ENCODE assay signal across 8 cellular contexts in genomic region chr1:229227298-229227919, GRCh38.
DNase-seq lines count a peak whose midpoint lies in the region; ATAC-seq lines count a peak whose summit lies in the region.

No MANE protein-coding gene starts in this region.

- ATAC-seq in HG03521 (IDR thresholded peaks at IDR 0.05; ENCODE audit: unreplicated experiment) = no peak

- peak; percentile 52 for DNase-seq in COR-L47 (lab: John Stamatoyannopoulos, UW)
- peak; percentile 81 for DNase-seq in HuH-7.5 (ENCODE audit: low spot score)
- peak; percentile 48 for DNase-seq in NK-92 treated with Interleukin-12 subunit alpha and Interleukin-12 subunit beta, amount 100 ng/mL, for 24 hours (lab: John Stamatoyannopoulos, UW)
- DNase-seq in activated CD8-positive, alpha-beta memory T cell treated with anti-CD3 and anti-CD28 coated beads for 4 hours (ENCODE audit: low read depth in 2 of 2) = peak; percentile 62 to 65
- DNase-seq in effector CD8-positive, alpha-beta T cell (lab: John Stamatoyannopoulos, UW) = peak; percentile 67
- DNase-seq in midbrain (lab: John Stamatoyannopoulos, UW) = peak; percentile 93
- peak; percentile 89 for DNase-seq in stimulated activated CD8-positive, alpha-beta memory T cell treated with anti-CD3 and anti-CD28 coated beads, Interleukin-4, amount 100 ng/mL, for 48 hours
